10 cellular contexts compared by ENCODE assay signal in the genomic region with DNA sequence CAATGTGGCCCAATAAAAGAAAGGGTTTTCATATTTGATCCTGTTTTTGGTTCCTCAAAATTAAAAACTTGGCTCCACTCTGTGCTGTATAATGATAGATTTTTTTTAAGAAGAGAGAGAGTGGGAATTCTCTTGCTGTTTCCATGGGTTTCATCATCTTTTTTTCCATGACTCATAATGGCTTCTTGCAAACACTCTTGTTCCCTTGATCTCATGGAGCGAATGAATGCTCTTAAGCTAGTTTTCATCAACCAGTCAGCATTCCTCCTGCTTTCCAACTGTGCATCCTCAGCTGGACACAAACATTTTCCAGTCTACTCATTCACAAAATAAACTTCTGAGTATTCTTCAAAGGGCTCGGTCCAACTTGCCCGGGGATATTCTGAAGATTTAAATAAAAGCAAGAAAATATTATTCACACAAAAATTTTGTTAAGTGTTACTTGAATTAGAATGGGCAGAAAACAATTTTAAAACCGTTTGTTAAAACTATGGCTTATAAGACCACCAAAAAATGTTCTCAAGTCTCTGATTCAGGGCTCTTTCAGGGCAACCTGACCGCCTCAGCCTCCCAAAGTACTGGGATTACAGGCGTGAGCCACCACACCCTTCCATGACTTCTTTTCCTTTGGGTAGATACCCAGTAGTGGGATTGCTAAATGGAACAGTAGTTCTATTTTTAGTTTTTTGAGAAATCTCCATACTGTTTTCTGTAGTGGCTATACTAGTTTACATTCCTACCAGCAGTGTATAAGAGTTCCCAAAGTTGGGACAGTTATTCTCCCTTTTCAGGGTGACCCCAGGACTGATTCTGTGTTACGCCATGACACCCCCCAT.
DNase-seq lines count a peak whose midpoint lies in the region; ATAC-seq and TF ChIP-seq lines count a peak whose summit lies in the region.
"Had no signal": no experiment of that assay in that cellular context is flagged by ENCODE, and none has a peak within 500 bp of the region (broad histone marks: within the 10 kb centered on the region; RNA-seq: fewer than 3 reads in every experiment).

No MANE protein-coding gene starts in this region.

- H3K27me3 Mint-ChIP-seq in brain (no peaks in the 10 kb centered on the region), progenitor cell of endocrine pancreas (no peaks in the 10 kb centered on the region)

- no peak for ATAC-seq in GM21528 (IDR thresholded peaks at IDR 0.05; ENCODE audit: low FRiP score, unreplicated experiment)
- ATAC-seq: natural killer cell had no signal

- DNase-seq in AG08396 (ENCODE audit: low spot score) (peak; percentile 63), HT1080 (ENCODE audit: low read depth) (peak; percentile 82), medulla oblongata (ENCODE audit: extremely low spot score) (peak; percentile 20), progenitor cell of endocrine pancreas (ENCODE audit: low spot score, unreplicated experiment) (no peak), middle frontal gyrus (ENCODE audit: extremely low spot score, low spot score) (no peak), HuH-7.5 (ENCODE audit: low spot score) (no peak)
- DNase-seq: natural killer cell, NCI-H524 treated with DMSO at 0.1 percent for 48 hours had no signal

- peaks cover 20% of the 10 kb centered on the region for H3K4me1 Mint-ChIP-seq in brain
- H3K4me1 Mint-ChIP-seq in progenitor cell of endocrine pancreas (ENCODE audit: low read depth): no peaks in the 10 kb centered on the region

- no peak for TF ChIP-seq CTCF in brain (conservative IDR thresholded peaks at IDR 0.05)
- no peak for TF ChIP-seq CTCF in progenitor cell of endocrine pancreas (IDR thresholded peaks at IDR 0.05; ENCODE audit: unreplicated experiment)

- H3K9me3 Mint-ChIP-seq in brain (peaks cover 0 to 4% (median 0%) of the 10 kb centered on the region in 5 experiments), progenitor cell of endocrine pancreas (ENCODE audit: low read depth) (no peaks in the 10 kb centered on the region)
- H3K9me3 Mint-ChIP-seq: natural killer cell had no signal

- peak overlapping the region; percentile 52 to 98 (median 89) for H3K27ac Mint-ChIP-seq in brain
- no peak overlapping the region for H3K27ac Mint-ChIP-seq in progenitor cell of endocrine pancreas
- H3K27ac Mint-ChIP-seq: natural killer cell had no signal

- H3K4me3 Mint-ChIP-seq in brain (peak overlapping the region in 2 of 5 experiments; percentile 13 to 21), progenitor cell of endocrine pancreas (ENCODE audit: low read depth) (no peak overlapping the region)
- H3K4me3 Mint-ChIP-seq: natural killer cell had no signal

- H3K36me3 Mint-ChIP-seq in brain (no peaks in the 10 kb centered on the region), progenitor cell of endocrine pancreas (ENCODE audit: insufficient read depth) (no peaks in the 10 kb centered on the region)

Comparison
In these comparisons a context has a peak if more than half of its experiments do, and no peak if none do; other contexts are left out.
1. DNase-seq: peak in AG08396 (single experiment), HT1080 (single experiment) and medulla oblongata (single experiment); none in progenitor cell of endocrine pancreas (single experiment), middle frontal gyrus (single experiment) and HuH-7.5 (single experiment).